9 cellular contexts compared by ENCODE assay signal in the genomic region with DNA sequence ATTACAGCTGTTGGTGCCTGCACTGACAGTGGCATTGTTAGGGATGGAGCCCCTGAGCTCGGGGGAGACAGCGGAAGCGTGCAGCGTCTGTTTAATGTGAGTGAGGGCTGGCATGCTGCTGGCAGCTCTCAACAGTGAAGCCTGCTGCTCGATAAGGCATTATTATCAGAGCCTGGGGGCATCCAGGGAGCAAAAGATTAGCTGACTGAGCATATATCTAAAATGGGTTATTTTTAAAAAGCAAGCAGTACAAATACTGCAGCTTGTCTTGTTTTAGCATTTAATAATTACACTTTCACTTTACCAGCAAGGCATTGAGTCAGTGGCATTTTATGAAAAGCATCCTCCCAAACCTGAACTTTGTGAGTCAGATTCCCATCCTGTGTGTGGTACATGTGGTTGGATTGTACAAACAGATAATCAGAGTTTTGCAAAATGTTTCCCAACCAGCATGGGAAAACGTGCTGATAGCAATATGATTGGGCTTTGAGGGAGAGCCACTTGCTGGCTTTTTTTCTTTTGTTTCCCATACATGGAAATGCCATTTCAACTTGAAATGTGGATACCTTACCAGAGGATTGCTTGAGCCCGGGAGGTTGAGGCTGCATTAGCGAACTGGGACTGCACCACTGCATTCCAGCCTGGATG.
DNase-seq lines count a peak whose midpoint lies in the region; ATAC-seq, FAIRE-seq and TF ChIP-seq lines count a peak whose summit lies in the region.
"Had no signal": no experiment of that assay in that cellular context is flagged by ENCODE, and none has a peak within 500 bp of the region (broad histone marks: within the 10 kb centered on the region; RNA-seq: fewer than 3 reads in every experiment).

No MANE protein-coding gene starts in this region.

- DNase-seq in ELR (ENCODE audit: low read depth), result peak; percentile 98
- no peak for DNase-seq in MG63
- DNase-seq in activated T-cell treated with anti-CD3 and anti-CD28 coated beads, Interleukin-2, amount 50 U/mL, for 48 hours, result peak; percentile 52 to 56
- peak; percentile 89 to 94 for DNase-seq in foreskin keratinocyte
- no peak for DNase-seq in sigmoid colon
- no peak for DNase-seq in DMS53 (lab: John Stamatoyannopoulos, UW)
- no peak for DNase-seq in GM12892 (ENCODE audit: insufficient read length)

- ATAC-seq in foreskin keratinocyte (peak; percentile 85), HG03139 (IDR thresholded peaks at IDR 0.05; ENCODE audit: unreplicated experiment) (no peak)

- 43 to 76% methylated on average over 8 of the region's 8 CpGs for WGBS in sigmoid colon, 2 donors

- H3K4me1 ChIP-seq in foreskin keratinocyte, result peaks cover 23% of the 10 kb centered on the region
- H3K4me1 ChIP-seq in sigmoid colon, result peaks cover 0 to 34% (median 31%) of the 10 kb centered on the region in 4 donors

- peak overlapping the region; percentile 26 for H3K4me3 ChIP-seq in MG63
- peak overlapping the region in 3 of 4 donors; percentile 27 to 43 (median 40) for H3K4me3 ChIP-seq in sigmoid colon

- intact Hi-C loops in sigmoid colon (cut with DNase I), result loop anchor here (5.0 to 10.0 kb wide), 2 partner anchors 223 to 280 kb away; a partner anchor contains a TSS

- TF ChIP-seq CTCF in foreskin keratinocyte (conservative IDR thresholded peaks at IDR 0.05) (no peak), sigmoid colon (IDR thresholded peaks at IDR 0.05) (no peak)

- no peaks in the 10 kb centered on the region for H3K36me3 ChIP-seq in MG63
- H3K36me3 ChIP-seq in sigmoid colon, result no peaks in the 10 kb centered on the region

- H3K27me3 ChIP-seq in MG63 (no peaks in the 10 kb centered on the region), foreskin keratinocyte (peaks cover 4% of the 10 kb centered on the region), sigmoid colon (peaks cover 0 to 11% (median 0%) of the 10 kb centered on the region in 3 donors)

- no peak for FAIRE-seq in GM12892 (lab: Jason Lieb, UNC)
- FAIRE-seq: TTC549 had no signal

- TF ChIP-seq POLR2A in sigmoid colon (IDR thresholded peaks at IDR 0.05) (no peak), GM12892 (IDR thresholded peaks at IDR 0.05; ENCODE audit: low read depth, low read length) (no peak)

- no peak overlapping the region for H3K27ac ChIP-seq in foreskin keratinocyte
- H3K27ac ChIP-seq in sigmoid colon, result peak overlapping the region; percentile 17 to 76 (median 52)

- no peaks in the 10 kb centered on the region for H3K9me3 ChIP-seq in MG63
- no peaks in the 10 kb centered on the region for H3K9me3 ChIP-seq in sigmoid colon

- TF ChIP-seq EP300 in sigmoid colon (IDR thresholded peaks at IDR 0.05), result peak in 1 of 4 donors; percentile 19

Comparison
In these comparisons a context has a peak if more than half of its experiments do, and no peak if none do; other contexts are left out.
1. DNase-seq: peak in ELR (single experiment), activated T-cell treated with anti-CD3 and anti-CD28 coated beads, Interleukin-2, amount 50 U/mL, for 48 hours (2 of 2) and foreskin keratinocyte (2 of 2); none in MG63 (single experiment), sigmoid colon (single experiment), DMS53 (single experiment) and GM12892 (single experiment).